14 cellular contexts compared by ENCODE assay signal in genomic region chr10:110845756-110846620, GRCh38. TPM values are rescaled to one million over a fixed set of nuclear protein-coding genes. Genes with fewer than 3 reads are reported as not detected.
A peak's percentile ranks its signal among the peaks of the same experiment; 100 is the strongest.
DNase-seq lines count a peak whose midpoint lies in the region; ATAC-seq, FAIRE-seq and TF ChIP-seq lines count a peak whose summit lies in the region.
"Had no signal": no experiment of that assay in that cellular context is flagged by ENCODE, and none has a peak within 500 bp of the region (broad histone marks: within the 10 kb centered on the region; RNA-seq: fewer than 3 reads in every experiment).

No MANE protein-coding gene starts in this region.

- no peak overlapping the region; the same call in 1 of the 2 replicates for H3K27ac ChIP-seq in KMS-11
- no peak overlapping the region for H3K27ac ChIP-seq in H1 (ENCODE audit: low read depth, low read length)
- peak overlapping the region; percentile 47 for H3K27ac ChIP-seq in parathyroid adenoma
- H3K27ac ChIP-seq: foreskin keratinocyte had no signal

- DNase-seq in DMS153 (lab: John Stamatoyannopoulos, UW): peak; percentile 96
- no peak for DNase-seq in H1 (ENCODE audit: low read depth in 1 of 2, low spot score in 2 of 2)
- no peak for DNase-seq in HAP-1 (ENCODE audit: low spot score in 2 of 2)
- DNase-seq: activated CD4-positive, alpha-beta T cell treated with anti-CD3 and anti-CD28 coated beads for 36 hours; activated effector memory CD4-positive, alpha-beta T cell treated with Interleukin-2 at 50 U/mL for 16 hours; cerebellar nuclear complex; foreskin keratinocyte; NCI-H446 had no signal

- no peak overlapping the region for H4K5ac ChIP-seq in H1 (ENCODE audit: insufficient read length, low read depth, low read length)

- no peak overlapping the region for H2BK12ac ChIP-seq in H1 (ENCODE audit: low read depth, low read length)

- TF ChIP-seq POLR2A in H1 (IDR thresholded peaks at IDR 0.05; ENCODE audit: control extremely low read depth in 1 of 2, low read depth in 2 of 2, low read length in 2 of 2): no peak

- H3K18ac ChIP-seq in H1 (ENCODE audit: extremely low read depth, low read length): no peak overlapping the region

- no peaks in the 10 kb centered on the region for H3K27me3 ChIP-seq in KMS-11 (ENCODE audit: insufficient read depth, low read depth)
- no peaks in the 10 kb centered on the region for H3K27me3 ChIP-seq in H1 (replicated peaks in 1 of 4; ENCODE audit: control insufficient read depth in 3 of 4, extremely low read depth in 1 of 4, insufficient read depth in 3 of 4, low read length in 3 of 4)
- no peaks in the 10 kb centered on the region for H3K27me3 ChIP-seq in parathyroid adenoma (ENCODE audit: control insufficient read depth, insufficient read depth, low read length)
- H3K27me3 ChIP-seq in HAP-1 (ENCODE audit: low read depth): no peaks in the 10 kb centered on the region
- H3K27me3 ChIP-seq: foreskin keratinocyte, vagina had no signal

- no peak overlapping the region for H2AK5ac ChIP-seq in H1 (ENCODE audit: low read depth, low read length)

- H3K36me3 ChIP-seq in KMS-11 (ENCODE audit: insufficient read depth): no peaks in the 10 kb centered on the region
- no peaks in the 10 kb centered on the region for H3K36me3 ChIP-seq in H1 (ENCODE audit: control insufficient read depth in 2 of 4, insufficient read depth in 4 of 4, low read length in 3 of 4)
- H3K36me3 ChIP-seq in parathyroid adenoma (ENCODE audit: control insufficient read depth, insufficient read depth, low read length): no peaks in the 10 kb centered on the region
- H3K36me3 ChIP-seq in HAP-1 (replicated peaks): no peaks in the 10 kb centered on the region
- H3K36me3 ChIP-seq: vagina had no signal

- no peaks in the 10 kb centered on the region for H3K9me3 ChIP-seq in H1 (ENCODE audit: insufficient read depth in 2 of 2, low read depth in 1 of 2, low read length in 1 of 2)
- H3K9me3 ChIP-seq in parathyroid adenoma (ENCODE audit: control insufficient read depth, low read length): no peaks in the 10 kb centered on the region
- no peaks in the 10 kb centered on the region for H3K9me3 ChIP-seq in HAP-1
- H3K9me3 ChIP-seq: vagina had no signal

- no peak overlapping the region for H3K14ac ChIP-seq in H1 (ENCODE audit: insufficient read length)

- no peak overlapping the region for H2BK20ac ChIP-seq in H1 (ENCODE audit: low read length)

- H2BK5ac ChIP-seq in H1 (ENCODE audit: low read depth, low read length): no peak overlapping the region

- POLR2A ChIA-PET in H1 (lab: Charles Lee; ENCODE audit: partially characterized antibody): interaction anchor here (1.0 kb wide), 1 partner anchor 9 kb away, joined by 3 read pairs; no protein-coding TSS in a partner anchor

- ATAC-seq in HG03439 (IDR thresholded peaks at IDR 0.05; ENCODE audit: unreplicated experiment): no peak
- no peak for ATAC-seq in GM21576 (IDR thresholded peaks at IDR 0.05; ENCODE audit: unreplicated experiment)
- ATAC-seq: activated CD4-positive, alpha-beta T cell treated with anti-CD3 and anti-CD28 coated beads for 36 hours; foreskin keratinocyte had no signal

- H3K79me1 ChIP-seq in H1 (ENCODE audit: low read depth, low read length): no peaks in the 10 kb centered on the region

- CTCF ChIA-PET in H1 (lab: Charles Lee; ENCODE audit: partially characterized antibody): interaction anchor here (0.8 to 2.1 kb wide), 6 partner anchors 9 to 48 kb away, joined by 3 to 10 read pairs (median 6); no protein-coding TSS in a partner anchor

- no peak overlapping the region for H2BK120ac ChIP-seq in H1 (replicated peaks; ENCODE audit: low read depth, low read length)

- TF ChIP-seq CTCF in KMS-11 (conservative IDR thresholded peaks at IDR 0.05; ENCODE audit: low read depth, low read length) (no peak), H1 (IDR thresholded peaks at IDR 0.05; ENCODE audit: control extremely low read depth in 1 of 3, insufficient read depth in 1 of 3, low read depth in 1 of 3, low read length in 3 of 3) (no peak), parathyroid adenoma (IDR thresholded peaks at IDR 0.05) (no peak)

- no peak for TF ChIP-seq RAD21 in H1 (IDR thresholded peaks at IDR 0.05 in 1 of 2, conservative IDR thresholded peaks at IDR 0.05 in 1 of 2; ENCODE audit: low read depth in 2 of 2, low read length in 2 of 2)

- H4K20me1 ChIP-seq in KMS-11 (ENCODE audit: insufficient read depth): no peaks in the 10 kb centered on the region
- H4K20me1 ChIP-seq in H1 (replicated peaks in 1 of 2; ENCODE audit: control insufficient read depth in 1 of 2, insufficient read depth in 2 of 2, low read length in 2 of 2): no peaks in the 10 kb centered on the region

- in situ Hi-C loops in HAP-1 (cut with MboI; ENCODE audit: low sequenced_read_pairs): no loop called here

- H3K4me1 ChIP-seq in KMS-11 (ENCODE audit: low read depth, poor library complexity, severe bottlenecking) (peaks cover 77% of the 10 kb centered on the region), H1 (replicated peaks in 1 of 4; ENCODE audit: control insufficient read depth in 3 of 4, insufficient read depth in 4 of 4, low read length in 3 of 4) (no peaks in the 10 kb centered on the region), parathyroid adenoma (peaks cover 35% of the 10 kb centered on the region), HAP-1 (no peaks in the 10 kb centered on the region)

- H3K79me2 ChIP-seq in KMS-11 (ENCODE audit: insufficient read depth, low read depth) (no peaks in the 10 kb centered on the region), H1 (ENCODE audit: control insufficient read depth in 1 of 2, insufficient read depth in 2 of 2, low read length in 2 of 2) (no peaks in the 10 kb centered on the region), parathyroid adenoma (no peaks in the 10 kb centered on the region)

- WGBS in H1 (ENCODE audit: extremely low coverage in 1 of 2, insufficient coverage in 1 of 2, insufficient read length in 1 of 2, insufficient replicate concordance in 2 of 2, low coverage in 1 of 2, low lambda C conversion rate in 2 of 2, missing lambda C conversion rate in 1 of 2), 2 experiments: 87% methylated on average over 3 of the region's 3 CpGs; no CpG with 5 or more reads in 1 of the 2 experiments

- H4K91ac ChIP-seq in H1 (replicated peaks; ENCODE audit: insufficient read length, low read length): no peak overlapping the region

- H2AFZ ChIP-seq in KMS-11 (ENCODE audit: low read depth) (peak overlapping the region; percentile 36; the same call in 1 of the 2 replicates), H1 (ENCODE audit: low read length) (no peak overlapping the region), parathyroid adenoma (peak overlapping the region; percentile 59)

- no peak for FAIRE-seq in H1 (lab: Jason Lieb, UNC)

- TF ChIP-seq EP300 in H1 (IDR thresholded peaks at IDR 0.05; ENCODE audit: borderline replicate concordance in 1 of 2, low read depth in 2 of 2, low read length in 2 of 2): no peak

- no peak overlapping the region for H3K4ac ChIP-seq in H1 (replicated peaks; ENCODE audit: insufficient read length, low read depth, low read length)

- no peak overlapping the region for H2BK15ac ChIP-seq in H1 (ENCODE audit: low read length)

- H3K23me2 ChIP-seq in H1 (ENCODE audit: low read depth, low read length): no peaks in the 10 kb centered on the region

- H3K56ac ChIP-seq in H1 (replicated peaks; ENCODE audit: insufficient read length, low read depth, low read length): no peak overlapping the region

- no peak overlapping the region for H3K23ac ChIP-seq in H1 (ENCODE audit: insufficient read length)

- H4K8ac ChIP-seq in H1 (ENCODE audit: extremely low read depth, insufficient read depth, low read length): 0 out of 2 replicates have a peak overlapping the region, but pooled peaks have one; percentile 29

- H3K4me2 ChIP-seq in KMS-11 (0 out of 2 replicates have a peak overlapping the region, but pooled peaks have one; percentile 34), H1 (ENCODE audit: insufficient read depth in 1 of 2, low read depth in 2 of 2, low read length in 2 of 2) (no peak overlapping the region), parathyroid adenoma (ENCODE audit: low read length) (no peak overlapping the region)

- H3K9ac ChIP-seq in KMS-11 (no peak overlapping the region; the same call in 1 of the 2 replicates), H1 (replicated peaks in 1 of 4; ENCODE audit: extremely low read depth in 1 of 4, low read depth in 3 of 4, low read length in 3 of 4) (no peak overlapping the region; a peak in 1 of 7 replicates), parathyroid adenoma (no peak overlapping the region)

- no peak overlapping the region for H3K4me3 ChIP-seq in KMS-11 (IDR thresholded peaks at IDR 0.05; ENCODE audit: insufficient read depth, low read depth, low read length)
- H3K4me3 ChIP-seq in H1 (ENCODE audit: extremely low read depth in 1 of 4, insufficient read depth in 2 of 4, low read depth in 3 of 4, low read length in 4 of 4): no peak overlapping the region
- H3K4me3 ChIP-seq in parathyroid adenoma (ENCODE audit: low read depth, low read length): no peak overlapping the region
- H3K4me3 ChIP-seq in HAP-1: no peak overlapping the region
- H3K4me3 ChIP-seq: lung, vagina had no signal

TF ChIP-seq in H1, 55 proteins besides CTCF, POLR2A, EP300 and RAD21 (continues in another document):
- TF ChIP-seq E2F6 (IDR thresholded peaks at IDR 0.05) (no peak), ATF2 (IDR thresholded peaks at IDR 0.05; ENCODE audit: low read length) (no peak)

RNA-seq across cellular contexts. Expression of gene PDCD4, which starts 25.7 kb away (rescaled TPM):
- total RNA-seq in H1 (2021; fragmentation: NEBNext Ultra II Directional; extraction: Animal tissue kit (Norgen Biotek cat#: 25700)): 22.8 and 26.8 TPM in 2 replicates
- 3.2 and 3.3 TPM in 2 replicates for polyA plus RNA-seq in H1 (2011; rRNA removed)
- polyA plus RNA-seq in H1 (2011; cell fraction: cytosol; rRNA removed): 13.7 TPM
- 2.2 TPM for polyA plus RNA-seq in H1 (2011; cell fraction: nucleus; rRNA removed)
- polyA plus RNA-seq in H1 (2012, experiment 1 of 2): 16.4 to 27.5 TPM (median 23.0 TPM) in 4 replicates
- polyA plus RNA-seq in H1 (2012, experiment 2 of 2): 1.1 TPM
- polyA plus RNA-seq in H1 (2013, experiment 1 of 2): 9.0 TPM
- polyA plus RNA-seq in H1 (2013, experiment 2 of 2): 8.4 TPM
- 4.7 and 5.2 TPM in 2 replicates for polyA minus RNA-seq in H1 (2011; rRNA and poly(A)+ RNA removed)
- polyA minus RNA-seq in H1 (2011; cell fraction: cytosol; rRNA and poly(A)+ RNA removed): 10.1 TPM
- 14.0 TPM for polyA minus RNA-seq in H1 (2011; cell fraction: nucleus; rRNA and poly(A)+ RNA removed)
